8 cellular contexts compared by ENCODE assay signal in the genomic region with DNA sequence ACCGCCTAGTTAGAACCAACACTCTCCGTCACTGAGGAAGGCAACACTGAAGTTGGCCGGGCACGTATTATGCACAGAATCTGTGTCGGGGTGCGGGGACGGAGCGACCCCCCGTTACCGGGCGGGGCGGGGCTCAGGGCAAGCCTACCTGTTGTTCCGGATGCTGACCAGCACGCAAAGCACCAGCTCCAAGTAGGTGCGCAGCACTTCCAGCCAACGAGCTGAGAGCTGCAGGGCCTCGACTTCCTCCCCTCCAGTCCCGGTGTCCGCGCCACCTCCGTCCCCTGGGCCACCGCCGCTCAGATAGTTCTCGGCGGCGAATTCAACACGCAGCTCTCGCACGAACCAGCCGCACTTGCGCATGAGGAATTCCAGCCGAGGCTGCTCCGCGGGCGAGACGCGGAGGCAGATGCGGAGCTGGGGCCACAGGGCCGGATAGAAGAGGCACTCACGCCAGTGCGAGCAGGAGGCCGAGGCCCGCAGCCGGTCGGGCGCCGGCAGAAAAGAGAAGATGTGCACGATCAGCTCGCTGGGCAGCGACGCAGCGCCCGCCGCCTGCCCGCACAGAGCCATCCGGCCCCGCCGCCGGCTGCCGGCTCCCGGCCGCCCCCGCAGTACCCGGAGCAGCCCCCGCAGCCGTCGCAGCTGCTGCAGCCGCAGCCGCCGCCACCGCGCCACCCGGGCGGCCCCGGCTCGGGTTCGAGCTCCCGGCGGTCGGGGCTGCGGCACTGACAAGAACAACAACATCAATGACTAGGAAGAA. TPM values are rescaled to one million over a fixed set of nuclear protein-coding genes. Genes with fewer than 3 reads are reported as not detected.
DNase-seq lines count a peak whose midpoint lies in the region; ATAC-seq and TF ChIP-seq lines count a peak whose summit lies in the region.

No MANE protein-coding gene starts in this region.

- H3K4me3 ChIP-seq in AG04449 (ENCODE audit: low read depth, low read length), result peak overlapping the region; percentile 89
- H3K4me3 ChIP-seq in uterus, result peak overlapping the region; percentile 85 to 97

- no peaks in the 10 kb centered on the region for H3K9me3 ChIP-seq in uterus

- H3K9me3 Mint-ChIP-seq in activated naive CD4-positive, alpha-beta T cell treated with anti-CD3 and anti-CD28 coated beads, Interleukin-2, amount 10 ng/mL, durations not matched to agents 7 days and 5 days, result no peaks in the 10 kb centered on the region

- H3K36me3 ChIP-seq in uterus, result no peaks in the 10 kb centered on the region

- CTCF ChIA-PET in AG04449 (lab: Yijun Ruan, JAX), result interaction anchor here (1.7 to 2.4 kb wide), 2 partner anchors 13 to 324 kb away, joined by 4 to 7 read pairs; no protein-coding TSS in a partner anchor
- CTCF ChIA-PET in activated naive CD4-positive, alpha-beta T cell treated with anti-CD3 and anti-CD28 coated beads, Interleukin-2, amount 10 ng/mL, durations not matched to agents 7 days and 5 days (lab: Charles Lee), result interaction anchor here (0.7 to 2.4 kb wide), 4 partner anchors 14 to 201 kb away, joined by 3 to 14 read pairs (median 4); no protein-coding TSS in a partner anchor

- H3K27ac ChIP-seq in uterus, result peak overlapping the region; percentile 98

- no peaks in the 10 kb centered on the region for H3K4me1 ChIP-seq in uterus

- H3K4me1 Mint-ChIP-seq in activated naive CD4-positive, alpha-beta T cell treated with anti-CD3 and anti-CD28 coated beads, Interleukin-2, amount 10 ng/mL, durations not matched to agents 7 days and 5 days, result peaks cover 47% of the 10 kb centered on the region

- TF ChIP-seq POLR2A in uterus (IDR thresholded peaks at IDR 0.05), result peak; percentile 81 to 83

- TF ChIP-seq CTCF in AG04449 (IDR thresholded peaks at IDR 0.05; ENCODE audit: insufficient read depth, low read length, missing control alignments), result no peak
- TF ChIP-seq CTCF in uterus (IDR thresholded peaks at IDR 0.05), result no peak

- intact Hi-C loops in Right ventricle myocardium superior (cut with DNase I), result no loop called here
- intact Hi-C loops in posterior vena cava (cut with DNase I), result no loop called here
- intact Hi-C loops in uterus (cut with DNase I; ENCODE audit: low total_unique reads), result loop anchor here (10.0 kb wide), 1 partner anchor 327 kb away; a partner anchor contains a TSS

- peak; percentile 25 for ATAC-seq in GM18511 (IDR thresholded peaks at IDR 0.05; ENCODE audit: unreplicated experiment)
- ATAC-seq in HG03025 (IDR thresholded peaks at IDR 0.05; ENCODE audit: low FRiP score, unreplicated experiment), result peak; percentile 18
- ATAC-seq in Right ventricle myocardium superior (ENCODE audit: poor library complexity), result no peak

- no peaks in the 10 kb centered on the region for H3K27me3 ChIP-seq in uterus

- peak overlapping the region; percentile 100 for H3K27ac Mint-ChIP-seq in activated naive CD4-positive, alpha-beta T cell treated with anti-CD3 and anti-CD28 coated beads, Interleukin-2, amount 10 ng/mL, durations not matched to agents 7 days and 5 days

- peaks cover 12% of the 10 kb centered on the region for H3K36me3 Mint-ChIP-seq in activated naive CD4-positive, alpha-beta T cell treated with anti-CD3 and anti-CD28 coated beads, Interleukin-2, amount 10 ng/mL, durations not matched to agents 7 days and 5 days

- DNase-seq in AG04449 (ENCODE audit: low read depth, low spot score), result no peak
- peak; percentile 71 for DNase-seq in activated naive CD4-positive, alpha-beta T cell treated with anti-CD3 and anti-CD28 coated beads, Interleukin-2, amount 10 ng/mL, durations not matched to agents 7 days and 5 days
- DNase-seq in Right ventricle myocardium superior, result peak; percentile 59
- DNase-seq in posterior vena cava (ENCODE audit: low spot score), result peak; percentile 88
- DNase-seq in uterus, result peak; percentile 30 to 32

- H3K27me3 Mint-ChIP-seq in activated naive CD4-positive, alpha-beta T cell treated with anti-CD3 and anti-CD28 coated beads, Interleukin-2, amount 10 ng/mL, durations not matched to agents 7 days and 5 days, result no peaks in the 10 kb centered on the region

- H3K4me3 Mint-ChIP-seq in activated naive CD4-positive, alpha-beta T cell treated with anti-CD3 and anti-CD28 coated beads, Interleukin-2, amount 10 ng/mL, durations not matched to agents 7 days and 5 days, result peak overlapping the region; percentile 95

- POLR2A ChIA-PET in AG04449 (lab: Yijun Ruan, JAX), result interaction anchor here (1.0 to 2.3 kb wide), 3 partner anchors 87 to 328 kb away, joined by 3 to 19 read pairs (median 8); a partner anchor contains a TSS

TF ChIP-seq in PFSK-1, 5 proteins besides CTCF, POLR2A, EP300 and RAD21:
- TF ChIP-seq SIN3A (IDR thresholded peaks at IDR 0.05; ENCODE audit: borderline replicate concordance, insufficient read depth, low read length) (no peak), POLR2AphosphoS5 (IDR thresholded peaks at IDR 0.05; ENCODE audit: low read depth, low read length) (no peak), FOXP2 (optimal IDR thresholded peaks at IDR 0.05; ENCODE audit: borderline replicate concordance, extremely low read depth, extremely low read length, insufficient read depth) (peak; percentile 7), TAF1 (IDR thresholded peaks at IDR 0.05; ENCODE audit: borderline replicate concordance, insufficient read depth, low read length) (peak; percentile 69; the same call in 1 of the 2 replicates)
- TF ChIP-seq, protein P1, sequence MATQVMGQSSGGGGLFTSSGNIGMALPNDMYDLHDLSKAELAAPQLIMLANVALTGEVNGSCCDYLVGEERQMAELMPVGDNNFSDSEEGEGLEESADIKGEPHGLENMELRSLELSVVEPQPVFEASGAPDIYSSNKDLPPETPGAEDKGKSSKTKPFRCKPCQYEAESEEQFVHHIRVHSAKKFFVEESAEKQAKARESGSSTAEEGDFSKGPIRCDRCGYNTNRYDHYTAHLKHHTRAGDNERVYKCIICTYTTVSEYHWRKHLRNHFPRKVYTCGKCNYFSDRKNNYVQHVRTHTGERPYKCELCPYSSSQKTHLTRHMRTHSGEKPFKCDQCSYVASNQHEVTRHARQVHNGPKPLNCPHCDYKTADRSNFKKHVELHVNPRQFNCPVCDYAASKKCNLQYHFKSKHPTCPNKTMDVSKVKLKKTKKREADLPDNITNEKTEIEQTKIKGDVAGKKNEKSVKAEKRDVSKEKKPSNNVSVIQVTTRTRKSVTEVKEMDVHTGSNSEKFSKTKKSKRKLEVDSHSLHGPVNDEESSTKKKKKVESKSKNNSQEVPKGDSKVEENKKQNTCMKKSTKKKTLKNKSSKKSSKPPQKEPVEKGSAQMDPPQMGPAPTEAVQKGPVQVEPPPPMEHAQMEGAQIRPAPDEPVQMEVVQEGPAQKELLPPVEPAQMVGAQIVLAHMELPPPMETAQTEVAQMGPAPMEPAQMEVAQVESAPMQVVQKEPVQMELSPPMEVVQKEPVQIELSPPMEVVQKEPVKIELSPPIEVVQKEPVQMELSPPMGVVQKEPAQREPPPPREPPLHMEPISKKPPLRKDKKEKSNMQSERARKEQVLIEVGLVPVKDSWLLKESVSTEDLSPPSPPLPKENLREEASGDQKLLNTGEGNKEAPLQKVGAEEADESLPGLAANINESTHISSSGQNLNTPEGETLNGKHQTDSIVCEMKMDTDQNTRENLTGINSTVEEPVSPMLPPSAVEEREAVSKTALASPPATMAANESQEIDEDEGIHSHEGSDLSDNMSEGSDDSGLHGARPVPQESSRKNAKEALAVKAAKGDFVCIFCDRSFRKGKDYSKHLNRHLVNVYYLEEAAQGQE (IDR thresholded peaks at IDR 0.05; ENCODE audit: insufficient read depth in 1 of 2, low read depth in 2 of 2, low read length in 2 of 2), result no peak
TF ChIP-seq in PFSK-1: peak in this region for 2.

RNA-seq across cellular contexts. Expression of a gene that starts 0.6 kb away (rescaled TPM):
- 8.0 TPM for polyA plus RNA-seq in PFSK-1 (2012; ENCODE audit: insufficient read length, low read depth)
- total RNA-seq in Right ventricle myocardium superior, result 3.7 TPM
- total RNA-seq in posterior vena cava, result 1 to 10 TPM; 7.8 to 8.9 TPM
- total RNA-seq in uterus, result 10 to 100 TPM; 12.1 to 27.2 (median 20.8) TPM
